Comparison of ENCODE assay signal across 11 cellular contexts in the genomic region with DNA sequence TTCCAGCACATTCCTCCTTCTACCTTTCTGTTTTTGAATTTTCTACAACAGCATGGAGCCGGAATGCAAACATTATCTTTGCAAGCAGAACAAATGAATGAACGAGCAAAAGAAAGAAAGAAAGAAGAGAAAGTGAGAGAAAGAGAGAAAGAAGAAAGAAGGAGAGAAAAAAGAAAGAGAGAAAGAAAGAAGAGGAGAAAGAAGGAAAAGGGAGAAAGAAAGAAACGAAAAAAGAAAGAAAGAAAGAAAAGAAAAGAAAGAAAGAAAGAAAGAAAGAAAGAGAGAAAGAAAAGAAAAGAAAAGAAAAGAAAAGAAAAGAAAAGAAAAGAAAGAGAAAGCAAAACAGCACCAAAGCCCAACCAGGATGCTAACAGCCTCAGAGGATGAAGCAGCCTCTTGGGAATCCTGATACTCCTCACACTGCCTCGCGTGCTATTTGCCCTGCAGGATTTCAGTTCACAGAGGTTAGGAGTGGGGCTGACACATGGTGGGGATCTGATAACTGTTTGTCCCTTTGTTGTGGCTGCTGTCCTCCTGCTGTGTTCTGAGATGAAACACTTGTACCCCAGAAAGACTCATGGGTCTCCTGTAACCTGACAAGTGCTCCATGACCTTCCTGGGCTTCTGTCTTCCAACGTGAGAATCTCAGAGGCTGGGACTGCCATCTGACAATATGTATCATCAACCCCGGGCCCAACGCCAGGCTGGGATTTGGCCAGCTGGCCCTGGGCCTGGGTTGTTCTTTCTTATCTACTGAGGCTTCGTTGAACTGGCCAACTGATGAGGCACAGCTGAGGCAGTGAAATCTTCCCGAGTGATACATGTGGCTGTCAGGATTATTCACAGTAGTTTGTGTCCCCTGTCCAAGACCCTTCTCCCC.
A peak's percentile ranks its signal among the peaks of the same experiment; 100 is the strongest.
DNase-seq lines count a peak whose midpoint lies in the region; ATAC-seq, FAIRE-seq and TF ChIP-seq lines count a peak whose summit lies in the region.
"Had no signal": no experiment of that assay in that cellular context is flagged by ENCODE, and none has a peak within 500 bp of the region (broad histone marks: within the 10 kb centered on the region; RNA-seq: fewer than 3 reads in every experiment).

No MANE protein-coding gene starts in this region.

- H2BK5ac ChIP-seq in mesenchymal stem cell (ENCODE audit: low read depth, low read length, poor library complexity, severe bottlenecking) = no peak overlapping the region

- no peak overlapping the region for H2BK120ac ChIP-seq in mesenchymal stem cell (ENCODE audit: low read depth, low read length)

- H3K4me1 ChIP-seq in mesenchymal stem cell (ENCODE audit: control insufficient read depth, insufficient read depth, low read depth, low read length) = no peaks in the 10 kb centered on the region

- no peak for ATAC-seq in HG02870 (IDR thresholded peaks at IDR 0.05; ENCODE audit: unreplicated experiment)
- ATAC-seq in GM18909 (IDR thresholded peaks at IDR 0.05; ENCODE audit: poor library complexity, unreplicated experiment) = no peak
- no peak for ATAC-seq in HG02973 (IDR thresholded peaks at IDR 0.05; ENCODE audit: unreplicated experiment)

- no peak overlapping the region for H4K8ac ChIP-seq in mesenchymal stem cell (ENCODE audit: low read length)

- no peak overlapping the region for H2AFZ ChIP-seq in mesenchymal stem cell (ENCODE audit: low read depth, low read length)

- peaks cover 5% of the 10 kb centered on the region for H3K9me3 ChIP-seq in mesenchymal stem cell (ENCODE audit: control insufficient read depth, low read length)

- H4K91ac ChIP-seq in mesenchymal stem cell (ENCODE audit: low read length) = no peak overlapping the region

- no peaks in the 10 kb centered on the region for H3K79me1 ChIP-seq in mesenchymal stem cell (replicated peaks; ENCODE audit: low read length, poor library complexity, severe bottlenecking)

- no peak overlapping the region for H2BK15ac ChIP-seq in mesenchymal stem cell (ENCODE audit: low read depth, poor library complexity, severe bottlenecking)

- no peak overlapping the region for H3K4ac ChIP-seq in mesenchymal stem cell (ENCODE audit: low read depth in 1 of 2, low read length in 2 of 2)

- H3K4me3 ChIP-seq in AG10803 (ENCODE audit: low read length) (no peak overlapping the region; the same call in 1 of the 2 replicates), bronchial epithelial cell (ENCODE audit: low read depth, low read length) (no peak overlapping the region), mesenchymal stem cell (ENCODE audit: insufficient read depth in 1 of 2, low read depth in 1 of 2, low read length in 2 of 2) (peak overlapping the region in 1 of 2 experiments; percentile 28)

- H3K27ac ChIP-seq in mesenchymal stem cell (ENCODE audit: low read length, poor library complexity, severe bottlenecking) = no peak overlapping the region

- 71% methylated on average over 10 of the region's 10 CpGs for WGBS in mesenchymal stem cell

- H2BK12ac ChIP-seq in mesenchymal stem cell (ENCODE audit: low read length in 2 of 2) = no peak overlapping the region

- no peak for TF ChIP-seq CTCF in AG10803 (conservative IDR thresholded peaks at IDR 0.05; ENCODE audit: low read length)
- no peak for TF ChIP-seq CTCF in bronchial epithelial cell (IDR thresholded peaks at IDR 0.05; ENCODE audit: insufficient read depth, low read length, severe bottlenecking)

- no peak overlapping the region for H3K14ac ChIP-seq in mesenchymal stem cell (ENCODE audit: low read length in 2 of 2)

- H3K4me2 ChIP-seq in mesenchymal stem cell (ENCODE audit: low read length, poor library complexity, severe bottlenecking) = no peak overlapping the region

- H3K23ac ChIP-seq in mesenchymal stem cell (ENCODE audit: low read length in 2 of 2) = no peak overlapping the region

- H2AK5ac ChIP-seq in mesenchymal stem cell (ENCODE audit: low read length, severe bottlenecking) = no peak overlapping the region

- H3K27me3 ChIP-seq in bronchial epithelial cell (ENCODE audit: control insufficient read depth, insufficient read depth, low read length) (no peaks in the 10 kb centered on the region), mesenchymal stem cell (ENCODE audit: control insufficient read depth in 1 of 2, insufficient read depth in 1 of 2, low read length in 2 of 2) (peaks cover 4% of the 10 kb centered on the region in 2 experiments)

- H3K9ac ChIP-seq in mesenchymal stem cell (ENCODE audit: low read length) = peak overlapping the region; percentile 1

- no peak for FAIRE-seq in bronchial epithelial cell (lab: Jason Lieb, UNC)
- FAIRE-seq: G401.6, H1 had no signal

- peak; percentile 43 for DNase-seq in AG10803 (ENCODE audit: low read depth)
- peak; percentile 69 for DNase-seq in M059J (ENCODE audit: low read depth)
- DNase-seq in bronchial epithelial cell (ENCODE audit: low read depth) = peak; percentile 46
- no peak for DNase-seq in mesenchymal stem cell
- no peak for DNase-seq in stimulated activated naive CD4-positive, alpha-beta T cell (lab: John Stamatoyannopoulos, UW)
- DNase-seq: NCI-H774 had no signal

- no peaks in the 10 kb centered on the region for H3K36me3 ChIP-seq in bronchial epithelial cell (ENCODE audit: control insufficient read depth, insufficient read depth, low read length)
- H3K36me3 ChIP-seq in mesenchymal stem cell (ENCODE audit: control insufficient read depth in 1 of 2, insufficient read depth in 2 of 2, low read depth in 1 of 2, low read length in 2 of 2) = no peaks in the 10 kb centered on the region

- no peak overlapping the region for H3K18ac ChIP-seq in mesenchymal stem cell (ENCODE audit: low read depth in 1 of 2, low read length in 2 of 2)

Comparison
In these comparisons a context has a peak if more than half of its experiments do, and no peak if none do; other contexts are left out.
1. DNase-seq: peak in AG10803 (single experiment), M059J (single experiment) and bronchial epithelial cell (single experiment); none in mesenchymal stem cell (single experiment) and stimulated activated naive CD4-positive, alpha-beta T cell (0 of 6).